Comparison of ENCODE assay signal across 28 cellular contexts in genomic region chr1:75243124-75243523, GRCh38.
"Had no signal": no experiment of that assay in that cellular context is flagged by ENCODE, and none has a peak within 500 bp of the region (broad histone marks: within the 10 kb centered on the region; RNA-seq: fewer than 3 reads in every experiment).

No MANE protein-coding gene starts in this region.

- H3K27me3 ChIP-seq: colonic mucosa, esophagus muscularis mucosa, esophagus squamous epithelium, foreskin keratinocyte, gastrocnemius medialis, gastroesophageal sphincter, heart left ventricle, heart right ventricle had no signal

- DNase-seq: colonic mucosa; cortex of kidney; dermis blood vessel endothelial cell; dorsolateral prefrontal cortex; effector CD4-positive, alpha-beta T cell; effector CD8-positive, alpha-beta T cell; effector memory CD4-positive, alpha-beta T cell; effector memory CD8-positive, alpha-beta T cell; endodermal cell; erythroblast; esophagus squamous epithelium; foreskin fibroblast; foreskin keratinocyte; foreskin melanocyte; gastrocnemius medialis; glutamatergic neuron; head of caudate nucleus; heart left ventricle; heart right ventricle had no signal

- H3K27ac ChIP-seq: colonic mucosa, coronary artery, dorsolateral prefrontal cortex, epithelial cell of prostate, esophagus muscularis mucosa, esophagus squamous epithelium, foreskin keratinocyte, gastrocnemius medialis, gastroesophageal sphincter, heart left ventricle, heart right ventricle had no signal

- H3K36me3 ChIP-seq: colonic mucosa, esophagus muscularis mucosa, esophagus squamous epithelium, gastrocnemius medialis, gastroesophageal sphincter, heart left ventricle, heart right ventricle had no signal

- H3K9me3 ChIP-seq: colonic mucosa, esophagus muscularis mucosa, esophagus squamous epithelium, gastrocnemius medialis, gastroesophageal sphincter, heart left ventricle, heart right ventricle had no signal

- ATAC-seq: effector memory CD8-positive, alpha-beta T cell; esophagus mucosa; foreskin keratinocyte; gastrocnemius medialis; gastroesophageal sphincter; heart left ventricle; heart right ventricle had no signal

- FAIRE-seq: colon, endometrium, endothelial cell of umbilical vein, frontal cortex had no signal

- H3K4me3 ChIP-seq: colonic mucosa, coronary artery, dorsolateral prefrontal cortex, esophagus muscularis mucosa, esophagus squamous epithelium, gastrocnemius medialis, gastroesophageal sphincter, heart left ventricle, heart right ventricle had no signal

- H3K4me1 ChIP-seq: colonic mucosa, esophagus muscularis mucosa, esophagus squamous epithelium, foreskin keratinocyte, gastrocnemius medialis, gastroesophageal sphincter, heart left ventricle, heart right ventricle had no signal
